Comparison of ENCODE assay signal across 18 cellular contexts in the genomic region with DNA sequence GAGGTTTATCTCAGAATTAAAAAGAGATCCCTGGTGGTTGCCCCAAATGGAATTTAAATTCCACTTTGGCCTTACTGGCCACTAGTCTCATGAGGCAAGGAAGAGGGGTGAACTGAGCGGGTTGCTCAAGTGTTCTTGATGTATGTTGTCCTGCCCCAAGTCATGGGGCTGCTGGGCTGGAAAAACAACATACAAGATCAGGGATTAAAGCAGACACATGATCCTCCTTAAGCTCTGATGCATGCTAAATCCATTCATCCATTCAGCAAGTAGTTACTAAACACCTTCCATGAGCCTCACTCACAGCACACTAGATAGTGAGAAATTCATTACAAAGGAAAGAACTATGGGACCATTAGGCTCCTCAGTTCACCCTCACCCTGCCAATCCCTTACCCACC.
"Had no signal": no experiment of that assay in that cellular context is flagged by ENCODE, and none has a peak within 500 bp of the region (broad histone marks: within the 10 kb centered on the region; RNA-seq: fewer than 3 reads in every experiment).

No MANE protein-coding gene starts in this region.

- H3K27ac ChIP-seq: esophagus muscularis mucosa, heart right ventricle, right atrium auricular region, tibial nerve, uterus had no signal

- H3K36me3 Mint-ChIP-seq: brain had no signal

- H3K4me3 Mint-ChIP-seq: activated CD4-positive, alpha-beta T cell treated with anti-CD3 and anti-CD28 coated beads, Interleukin-2, amount 10 ng/mL, durations not matched to agents 7 days and 5 days; activated CD8-positive, alpha-beta T cell treated with anti-CD3 and anti-CD28 coated beads, Interleukin-2, amount 10 ng/mL, durations not matched to agents 7 days and 5 days; activated naive CD4-positive, alpha-beta T cell treated with anti-CD3 and anti-CD28 coated beads for 36 hours; activated T-cell treated with anti-CD3 and anti-CD28 coated beads, Interleukin-2, amount 50 U/mL, for 24 hours; brain; naive thymus-derived CD8-positive, alpha-beta T cell; stimulated activated naive CD8-positive, alpha-beta T cell treated with anti-CD3 and anti-CD28 coated beads, Interleukin-15, Interleukin-2, amounts not matched to agents 100 ng/mL and 50 ng/mL, for 24 hours had no signal

- H3K36me3 ChIP-seq: esophagus muscularis mucosa, heart right ventricle, right atrium auricular region, tibial nerve, uterus had no signal

- H3K9me3 Mint-ChIP-seq: activated T-cell treated with anti-CD3 and anti-CD28 coated beads, Interleukin-2, amount 50 U/mL, for 24 hours had no signal

- H3K4me1 Mint-ChIP-seq: brain had no signal

- H3K4me3 ChIP-seq: esophagus muscularis mucosa, heart right ventricle, right atrium auricular region, tibial nerve, uterus had no signal

- H3K27me3 ChIP-seq: esophagus muscularis mucosa, heart right ventricle, right atrium auricular region, tibial nerve, uterus had no signal

- H3K27ac Mint-ChIP-seq: activated CD4-positive, alpha-beta T cell treated with anti-CD3 and anti-CD28 coated beads, Interleukin-2, amount 10 ng/mL, durations not matched to agents 7 days and 5 days; activated CD8-positive, alpha-beta T cell treated with anti-CD3 and anti-CD28 coated beads, Interleukin-2, amount 10 ng/mL, durations not matched to agents 7 days and 5 days; activated naive CD4-positive, alpha-beta T cell treated with anti-CD3 and anti-CD28 coated beads for 36 hours; activated T-cell treated with anti-CD3 and anti-CD28 coated beads, Interleukin-2, amount 50 U/mL, for 24 hours; activated T-helper 2 cell treated with anti-CD3 and anti-CD28 coated beads, Interferon-gamma antibody, Interleukin-2, Interleukin-4, amounts not matched to agents 10 μg/mL and 5 μg/mL and 100 μg/mL, durations not matched to agents 14 hours and 24 hours and 36 hours; brain; naive thymus-derived CD8-positive, alpha-beta T cell; stimulated activated naive CD8-positive, alpha-beta T cell treated with anti-CD3 and anti-CD28 coated beads, Interleukin-15, Interleukin-2, amounts not matched to agents 100 ng/mL and 50 ng/mL, for 24 hours had no signal

- H3K9me3 ChIP-seq: uterus had no signal

- H3K4me1 ChIP-seq: uterus had no signal

- DNase-seq: activated CD4-positive, alpha-beta T cell treated with anti-CD3 and anti-CD28 coated beads, Interleukin-2, amount 10 ng/mL, durations not matched to agents 7 days and 5 days; activated CD8-positive, alpha-beta T cell treated with anti-CD3 and anti-CD28 coated beads, Interleukin-2, amount 10 ng/mL, durations not matched to agents 7 days and 5 days; activated naive CD4-positive, alpha-beta T cell treated with anti-CD3 and anti-CD28 coated beads for 36 hours; activated T-cell treated with anti-CD3 and anti-CD28 coated beads, Interleukin-2, amount 50 U/mL, for 24 hours; anterior cingulate cortex; central memory CD4-positive, alpha-beta T cell; heart right ventricle; mesendoderm; naive thymus-derived CD8-positive, alpha-beta T cell; nucleus accumbens; T1000; uterus had no signal
